ENCODE assay signal across 8 cellular contexts in genomic region chr10:97428572-97428981, GRCh38. TPM values are rescaled to one million over a fixed set of nuclear protein-coding genes. Genes with fewer than 3 reads are reported as not detected.
A peak's percentile ranks its signal among the peaks of the same experiment; 100 is the strongest.
DNase-seq lines count a peak whose midpoint lies in the region; ATAC-seq and TF ChIP-seq lines count a peak whose summit lies in the region.

No MANE protein-coding gene starts in this region.

- H3K4me3 Mint-ChIP-seq in CD4-positive, CD25-positive, alpha-beta regulatory T cell = peak overlapping the region; percentile 79 to 93 (median 90)

- H3K27ac Mint-ChIP-seq in CD4-positive, CD25-positive, alpha-beta regulatory T cell = peak overlapping the region; percentile 45 to 93 (median 91)

- peaks cover 6 to 51% (median 19%) of the 10 kb centered on the region in 4 donors for H3K4me1 Mint-ChIP-seq in CD4-positive, CD25-positive, alpha-beta regulatory T cell

- H3K9me3 Mint-ChIP-seq in CD4-positive, CD25-positive, alpha-beta regulatory T cell = no peaks in the 10 kb centered on the region

- H3K9me3 ChIP-seq in CD4-positive, CD25-positive, alpha-beta regulatory T cell (ENCODE audit: control insufficient read depth in 2 of 2, low read length in 2 of 2) = no peaks in the 10 kb centered on the region
- no peaks in the 10 kb centered on the region for H3K9me3 ChIP-seq in Loucy (ENCODE audit: insufficient read depth, low read depth, low read length)
- no peaks in the 10 kb centered on the region for H3K9me3 ChIP-seq in adipocyte (ENCODE audit: control insufficient read depth, low read length)
- H3K9me3 ChIP-seq in mononuclear cell (ENCODE audit: low read depth, low read length) = no peaks in the 10 kb centered on the region
- no peaks in the 10 kb centered on the region for H3K9me3 ChIP-seq in ascending aorta

- TF ChIP-seq CTCF in Loucy (conservative IDR thresholded peaks at IDR 0.05; ENCODE audit: low read length) (no peak), foreskin keratinocyte (conservative IDR thresholded peaks at IDR 0.05) (no peak), ascending aorta (IDR thresholded peaks at IDR 0.05) (no peak)

- H3K9ac ChIP-seq in Loucy (ENCODE audit: low read depth, low read length, poor library complexity, severe bottlenecking) (peak overlapping the region; percentile 96), adipocyte (ENCODE audit: low read length) (peak overlapping the region; percentile 98)

- intact Hi-C loops in ascending aorta (cut with DNase I) = loop anchor here (5.0 to 10.0 kb wide), 2 partner anchors 204 to 306 kb away; partner anchors contain the start of genes MORN4 and ZFYVE27

- H3K27ac ChIP-seq in CD4-positive, CD25-positive, alpha-beta regulatory T cell (ENCODE audit: insufficient read depth, low read length, poor library complexity, severe bottlenecking) = peak overlapping the region; percentile 90
- no peak overlapping the region for H3K27ac ChIP-seq in foreskin keratinocyte
- H3K27ac ChIP-seq in ascending aorta = peak overlapping the region in 1 of 2 donors; percentile 19

- peaks cover 5% of the 10 kb centered on the region for H3K27me3 Mint-ChIP-seq in CD4-positive, CD25-positive, alpha-beta regulatory T cell

- peak in 1 of 3 donors; percentile 19 for DNase-seq in CD4-positive, CD25-positive, alpha-beta regulatory T cell
- DNase-seq in adipocyte (ENCODE audit: low read depth) (peak; percentile 48), NCI-H128 (lab: John Stamatoyannopoulos, UW; ENCODE audit: unreplicated experiment) (no peak), foreskin keratinocyte (no peak), ascending aorta (ENCODE audit: low spot score in 2 of 2) (no peak), putamen (ENCODE audit: low spot score) (no peak)

- H3K36me3 Mint-ChIP-seq in CD4-positive, CD25-positive, alpha-beta regulatory T cell = peaks cover 19% of the 10 kb centered on the region

- no peaks in the 10 kb centered on the region for H3K9me2 ChIP-seq in Loucy (replicated peaks; ENCODE audit: low read depth, low read length)

- peaks cover 70% of the 10 kb centered on the region for H3K79me2 ChIP-seq in Loucy (ENCODE audit: insufficient read depth, low read length)

- H3K4me2 ChIP-seq in Loucy (ENCODE audit: low read depth, low read length, poor library complexity, severe bottlenecking) = peak overlapping the region; percentile 92

- no peaks in the 10 kb centered on the region for H3F3A ChIP-seq in Loucy (ENCODE audit: low read depth)

- peaks cover 30% of the 10 kb centered on the region for H3K4me1 ChIP-seq in CD4-positive, CD25-positive, alpha-beta regulatory T cell (ENCODE audit: control insufficient read depth, insufficient read depth, low read length, poor library complexity, severe bottlenecking)
- peaks cover 27% of the 10 kb centered on the region for H3K4me1 ChIP-seq in Loucy (ENCODE audit: insufficient read depth, low read length, poor library complexity, severe bottlenecking)
- H3K4me1 ChIP-seq in adipocyte (ENCODE audit: control insufficient read depth, insufficient read depth, low read length) = peaks cover 37% of the 10 kb centered on the region
- H3K4me1 ChIP-seq in mononuclear cell (ENCODE audit: insufficient read depth, low read length) = peaks cover 51% of the 10 kb centered on the region
- H3K4me1 ChIP-seq in foreskin keratinocyte = peaks cover 7% of the 10 kb centered on the region
- peaks cover 9 to 17% of the 10 kb centered on the region in 2 donors for H3K4me1 ChIP-seq in ascending aorta

- no peaks in the 10 kb centered on the region for H3K27me3 ChIP-seq in CD4-positive, CD25-positive, alpha-beta regulatory T cell (ENCODE audit: control insufficient read depth, insufficient read depth, low read length)
- H3K27me3 ChIP-seq in Loucy (ENCODE audit: insufficient read depth, low read length, poor library complexity, severe bottlenecking) = peaks cover 6% of the 10 kb centered on the region
- no peaks in the 10 kb centered on the region for H3K27me3 ChIP-seq in adipocyte (replicated peaks; ENCODE audit: control insufficient read depth, insufficient read depth, low read length)
- no peaks in the 10 kb centered on the region for H3K27me3 ChIP-seq in mononuclear cell (ENCODE audit: insufficient read depth, low read length)
- no peaks in the 10 kb centered on the region for H3K27me3 ChIP-seq in foreskin keratinocyte
- no peaks in the 10 kb centered on the region for H3K27me3 ChIP-seq in ascending aorta

- H2AFZ ChIP-seq in Loucy (ENCODE audit: low read length) = no peak overlapping the region

- peaks cover 31% of the 10 kb centered on the region for H3K36me3 ChIP-seq in CD4-positive, CD25-positive, alpha-beta regulatory T cell (ENCODE audit: control insufficient read depth, insufficient read depth, low read length)
- H3K36me3 ChIP-seq in Loucy (ENCODE audit: insufficient read depth, low read length) (peaks cover 42% of the 10 kb centered on the region; the same call in 1 of the 2 replicates), adipocyte (ENCODE audit: control insufficient read depth, insufficient read depth, low read length, severe bottlenecking) (peaks cover 32% of the 10 kb centered on the region), ascending aorta (peaks cover 21 to 34% of the 10 kb centered on the region in 2 donors)

- no peak for ATAC-seq in CD4-positive, CD25-positive, alpha-beta regulatory T cell (ENCODE audit: low read depth in 2 of 2)
- ATAC-seq in foreskin keratinocyte = no peak

- peak overlapping the region; percentile 92 for H3K4me3 ChIP-seq in CD4-positive, CD25-positive, alpha-beta regulatory T cell (ENCODE audit: low read depth, low read length)
- H3K4me3 ChIP-seq in Loucy (ENCODE audit: low read length, poor library complexity, severe bottlenecking) = peak overlapping the region; percentile 81
- peak overlapping the region; percentile 97 for H3K4me3 ChIP-seq in adipocyte (ENCODE audit: low read length)
- peak overlapping the region; percentile 93 for H3K4me3 ChIP-seq in mononuclear cell (ENCODE audit: low read length)
- H3K4me3 ChIP-seq in ascending aorta = peak overlapping the region in 1 of 2 donors; percentile 75

- peaks cover 51% of the 10 kb centered on the region for H4K20me1 ChIP-seq in Loucy (ENCODE audit: insufficient read depth, low read length, poor library complexity, severe bottlenecking)

RNA-seq across cellular contexts. Expression of gene PGAM1, which starts 2.6 kb away (rescaled TPM):
- total RNA-seq in CD4-positive, CD25-positive, alpha-beta regulatory T cell = 98.8 TPM
- polyA plus RNA-seq in CD4-positive, CD25-positive, alpha-beta regulatory T cell = 100 to 1,000 TPM; 253 to 375 (median 298) TPM
- 155 TPM for total RNA-seq in mononuclear cell
- 520 and 546 TPM in 2 replicates for total RNA-seq in foreskin keratinocyte
- polyA plus RNA-seq in foreskin keratinocyte = 438 and 526 TPM in 2 replicates
- total RNA-seq in ascending aorta = 171 TPM

RNA-seq across cellular contexts. Expression of gene EXOSC1, which starts 17.2 kb away (rescaled TPM):
- 42.2 TPM for total RNA-seq in CD4-positive, CD25-positive, alpha-beta regulatory T cell
- 100 to 1,000 TPM in 2 of 4 donors, 10 to 100 TPM in 2; 97.5 to 105 (median 101) TPM for polyA plus RNA-seq in CD4-positive, CD25-positive, alpha-beta regulatory T cell
- total RNA-seq in mononuclear cell (24.6 TPM), foreskin keratinocyte (50.6 and 50.9 TPM in 2 replicates), ascending aorta (11.3 TPM)
- polyA plus RNA-seq in foreskin keratinocyte = 58.7 and 58.9 TPM in 2 replicates

RNA-seq across cellular contexts. Expression of gene ZDHHC16, which starts 17.4 kb away (rescaled TPM):
- 17.1 TPM for total RNA-seq in CD4-positive, CD25-positive, alpha-beta regulatory T cell
- 10 to 100 TPM; 25.3 to 36.4 (median 28.5) TPM for polyA plus RNA-seq in CD4-positive, CD25-positive, alpha-beta regulatory T cell
- total RNA-seq in mononuclear cell = 5.5 TPM
- 78.9 and 85.5 TPM in 2 replicates for total RNA-seq in foreskin keratinocyte
- polyA plus RNA-seq in foreskin keratinocyte = 79.1 and 85.9 TPM in 2 replicates
- 30.4 TPM for total RNA-seq in ascending aorta

RNA-seq across cellular contexts. Expression of gene RRP12, which starts 27.4 kb away (rescaled TPM):
- 82.0 TPM for total RNA-seq in CD4-positive, CD25-positive, alpha-beta regulatory T cell
- polyA plus RNA-seq in CD4-positive, CD25-positive, alpha-beta regulatory T cell = 1 to 10 TPM; 5.1 to 9.1 (median 7.3) TPM
- total RNA-seq in mononuclear cell = 37.8 TPM
- 32.7 and 40.1 TPM in 2 replicates for total RNA-seq in foreskin keratinocyte
- polyA plus RNA-seq in foreskin keratinocyte = 23.7 and 27.7 TPM in 2 replicates
- 5.9 TPM for total RNA-seq in ascending aorta
